ENCODE assay signal across 20 cellular contexts in genomic region chr14:49989980-49990379, GRCh38.
DNase-seq lines count a peak whose midpoint lies in the region; ATAC-seq, FAIRE-seq and TF ChIP-seq lines count a peak whose summit lies in the region.
"Had no signal": no experiment of that assay in that cellular context is flagged by ENCODE, and none has a peak within 500 bp of the region (broad histone marks: within the 10 kb centered on the region; RNA-seq: fewer than 3 reads in every experiment).

No MANE protein-coding gene starts in this region.

- H3K36me3 Mint-ChIP-seq in T-cell, result peaks cover 8% of the 10 kb centered on the region

- POLR2A ChIA-PET in HepG2 (lab: Yijun Ruan, JAX), result interaction anchor here (2.9 kb wide), 1 partner anchor 14 kb away, joined by 13 read pairs; no protein-coding TSS in a partner anchor
- POLR2A ChIA-PET in T-cell (lab: Charles Lee), result interaction anchor here in 1 of 2 donors (0.6 kb wide), 1 partner anchor 51 kb away, joined by 3 read pairs; no protein-coding TSS in a partner anchor

- CTCF ChIA-PET in HepG2 (lab: Yijun Ruan, JAX; ENCODE audit: low intra/inter-chr PET ratio, low total read pairs) (no interaction called here), T-cell (lab: Charles Lee) (no interaction called here)

- TF ChIP-seq RAD21 in HepG2 (CRISPR knock-in tag; IDR thresholded peaks at IDR 0.05), result no peak

- H2AFZ ChIP-seq in HepG2 (ENCODE audit: low read length) (no peak overlapping the region), Karpas-422 (ENCODE audit: low read length) (no peak overlapping the region)

- intact Hi-C loops in HepG2 (cut with micrococcal nuclease; ENCODE audit: unreplicated experiment), result no loop called here
- intact Hi-C loops in right lobe of liver (cut with DNase I), result loop anchor here in 1 of 2 donors (10.0 kb wide), 1 partner anchor 95 kb away; the partner anchor contains the start of gene ARF6

- H3K9ac ChIP-seq in HepG2 (ENCODE audit: insufficient read depth, low read depth, low read length) (no peak overlapping the region), Karpas-422 (ENCODE audit: low read length) (no peak overlapping the region)

- H3K4me2 ChIP-seq in HepG2 (ENCODE audit: low read depth, low read length) (no peak overlapping the region), Karpas-422 (ENCODE audit: low read depth, low read length, poor library complexity, severe bottlenecking) (no peak overlapping the region)

- in situ Hi-C loops in HepG2 (cut with HindIII; ENCODE audit: extremely low pct_ligation_motif_present, low pct_unique_long_range_greater_than_20kb), result no loop called here

- TF ChIP-seq POLR2A in HepG2 (IDR thresholded peaks at IDR 0.05; ENCODE audit: insufficient read depth in 1 of 2, low read depth in 2 of 2, low read length in 2 of 2) (no peak), right lobe of liver (IDR thresholded peaks at IDR 0.05) (no peak)

- H3K9me3 Mint-ChIP-seq in T-cell, result no peaks in the 10 kb centered on the region

- H3K4me3 ChIP-seq in HepG2 (replicated peaks in 1 of 3; ENCODE audit: insufficient read depth in 1 of 3, low read depth in 2 of 3, low read length in 3 of 3), result no peak overlapping the region
- no peak overlapping the region for H3K4me3 ChIP-seq in right lobe of liver
- H3K4me3 ChIP-seq in Karpas-422 (ENCODE audit: low read length), result no peak overlapping the region
- H3K4me3 ChIP-seq: heart right ventricle, skin epidermis, testis had no signal

- H3K9me3 ChIP-seq in HepG2 (ENCODE audit: low read length) (no peaks in the 10 kb centered on the region), right lobe of liver (no peaks in the 10 kb centered on the region), Karpas-422 (ENCODE audit: low read length) (no peaks in the 10 kb centered on the region)
- H3K9me3 ChIP-seq: heart right ventricle, neutrophil, testis had no signal

- H4K20me1 ChIP-seq in HepG2 (ENCODE audit: insufficient read depth, low read length) (no peaks in the 10 kb centered on the region), Karpas-422 (ENCODE audit: insufficient read depth, low read depth, low read length) (no peaks in the 10 kb centered on the region)

- BruUV-seq in HepG2 (replicated peaks; lab: Mats Ljungman, UMichigan), result no TSS peak

- H3K27me3 Mint-ChIP-seq in T-cell, result no peaks in the 10 kb centered on the region
- H3K27me3 Mint-ChIP-seq: stimulated activated naive B cell treated with anti-CD40 and anti-IgM and Interleukin-4, amounts not matched to agents 10 μg/mL and 1 μg/mL and 100 μg/mL, for 72 hours had no signal

- ATAC-seq in HepG2, result no peak
- no peak for ATAC-seq in right lobe of liver
- ATAC-seq in T-cell (replicated peaks in 1 of 4), result no peak
- ATAC-seq: activated naive CD4-positive, alpha-beta T cell treated with anti-CD3 and anti-CD28 coated beads, Interleukin-2, amount 50 U/mL, for 72 hours; heart right ventricle; stimulated activated naive B cell treated with anti-CD40 and anti-IgM and Interleukin-4, amounts not matched to agents 10 μg/mL and 1 μg/mL and 100 μg/mL, for 72 hours had no signal

- H3K27ac ChIP-seq in HepG2 (ENCODE audit: extremely low read length, insufficient read depth, low read length), result no peak overlapping the region
- no peak overlapping the region for H3K27ac ChIP-seq in right lobe of liver
- H3K27ac ChIP-seq in Karpas-422 (ENCODE audit: low read length), result no peak overlapping the region
- H3K27ac ChIP-seq: epithelial cell of prostate, heart right ventricle, neutrophil had no signal

- FAIRE-seq in HepG2 (lab: Jason Lieb, UNC), result no peak
- FAIRE-seq: astrocyte had no signal

- H3K79me2 ChIP-seq in HepG2 (ENCODE audit: insufficient read depth, low read length), result no peaks in the 10 kb centered on the region
- no peaks in the 10 kb centered on the region for H3K79me2 ChIP-seq in Karpas-422 (ENCODE audit: low read length)

- DNase-seq in HepG2 (ENCODE audit: low spot score) (no peak), right lobe of liver (no peak), T-cell (no peak), kidney tubule cell (ENCODE audit: low spot score) (peak; percentile 63), RKO (ENCODE audit: low spot score) (no peak), Karpas-422 (no peak), NCI-H1930 (lab: John Stamatoyannopoulos, UW) (no peak)
- DNase-seq: activated CD4-positive, CD25-positive, alpha-beta regulatory T cell treated with anti-CD3 and anti-CD28 coated beads, Interleukin-2, amount 50 U/mL, for 72 hours; heart right ventricle; Kasumi-1; NCI-H1092; NCI-H510A treated with DMSO at 0.1 percent for 48 hours; stimulated activated CD4-positive, alpha-beta T cell treated with anti-CD3 and anti-CD28 coated beads, Interleukin-2, amount 100 ng/mL, for 24 hours; stimulated activated naive B cell treated with anti-CD40 and anti-IgM and Interleukin-4, amounts not matched to agents 10 μg/mL and 1 μg/mL and 100 μg/mL, for 72 hours; testis had no signal

- TF ChIP-seq CTCF in HepG2 (CRISPR knock-in tag; IDR thresholded peaks at IDR 0.05), result no peak
- TF ChIP-seq CTCF in right lobe of liver (IDR thresholded peaks at IDR 0.05), result no peak

- H3K4me1 Mint-ChIP-seq in T-cell, result peaks cover 14 to 45% (median 21%) of the 10 kb centered on the region in 3 donors

- 91% methylated on average over 2 of the region's 2 CpGs for WGBS in HepG2 (ENCODE audit: low lambda C conversion rate)
- WGBS in right lobe of liver (ENCODE audit: insufficient coverage, low coverage, low lambda C conversion rate, missing lambda C conversion rate), result 87% methylated on average over 2 of the region's 2 CpGs

- H3K36me3 ChIP-seq in HepG2 (replicated peaks in 1 of 2; ENCODE audit: control insufficient read depth in 1 of 2, insufficient read depth in 2 of 2, low read length in 2 of 2) (no peaks in the 10 kb centered on the region), right lobe of liver (no peaks in the 10 kb centered on the region), Karpas-422 (ENCODE audit: insufficient read depth, low read length) (no peaks in the 10 kb centered on the region)
- H3K36me3 ChIP-seq: heart right ventricle, neutrophil had no signal

- H3K4me1 ChIP-seq in HepG2 (ENCODE audit: insufficient read depth, low read length) (peaks cover 96% of the 10 kb centered on the region), right lobe of liver (peaks cover 0 to 33% (median 10%) of the 10 kb centered on the region in 4 donors), Karpas-422 (ENCODE audit: low read length) (peaks cover 20% of the 10 kb centered on the region)

- TF ChIP-seq EP300 in HepG2 (IDR thresholded peaks at IDR 0.05; ENCODE audit: low read depth in 2 of 2, low read length in 2 of 2) (no peak), HepG2 (CRISPR knock-in tag; IDR thresholded peaks at IDR 0.05; ENCODE audit: borderline replicate concordance) (no peak)

- H3K4me3 Mint-ChIP-seq in T-cell, result no peak overlapping the region
- H3K4me3 Mint-ChIP-seq: stimulated activated naive B cell treated with anti-CD40 and anti-IgM and Interleukin-4, amounts not matched to agents 10 μg/mL and 1 μg/mL and 100 μg/mL, for 72 hours had no signal

- H3K9me2 ChIP-seq in Karpas-422 (replicated peaks; ENCODE audit: insufficient read depth, low read length), result no peaks in the 10 kb centered on the region

- H3K27me3 ChIP-seq in HepG2 (ENCODE audit: control insufficient read depth in 1 of 2, insufficient read depth in 2 of 2, low read length in 2 of 2) (no peaks in the 10 kb centered on the region), right lobe of liver (no peaks in the 10 kb centered on the region), Karpas-422 (ENCODE audit: low read length) (no peaks in the 10 kb centered on the region)
- H3K27me3 ChIP-seq: heart right ventricle, neutrophil, testis had no signal

- H3K27ac Mint-ChIP-seq in T-cell, result peak overlapping the region; percentile 0 to 1
- H3K27ac Mint-ChIP-seq: stimulated activated naive B cell treated with anti-CD40 and anti-IgM and Interleukin-4, amounts not matched to agents 10 μg/mL and 1 μg/mL and 100 μg/mL, for 72 hours had no signal

TF ChIP-seq in HepG2, 621 proteins besides CTCF, POLR2A, EP300 and RAD21:
- TF ChIP-seq HDAC6 (IDR thresholded peaks at IDR 0.05; ENCODE audit: low read depth, low read length) (no peak), SRY (CRISPR knock-in tag; IDR thresholded peaks at IDR 0.05) (no peak), DMTF1 (CRISPR knock-in tag; IDR thresholded peaks at IDR 0.05) (no peak), ZNF691 (CRISPR knock-in tag; IDR thresholded peaks at IDR 0.05; ENCODE audit: borderline replicate concordance, low read depth) (no peak), MTF1 (CRISPR knock-in tag; IDR thresholded peaks at IDR 0.05) (no peak), FOSL1 (CRISPR knock-in tag; IDR thresholded peaks at IDR 0.05; ENCODE audit: borderline replicate concordance) (no peak), RFX5 (IDR thresholded peaks at IDR 0.05; ENCODE audit: low read depth, low read length) (peak; percentile 93)
TF ChIP-seq in HepG2: peak in this region for 1.
